30 cellular contexts compared by ENCODE assay signal in genomic region chr11:117915219-117915618, GRCh38. TPM values are rescaled to one million over a fixed set of nuclear protein-coding genes. Genes with fewer than 3 reads are reported as not detected.
DNase-seq lines count a peak whose midpoint lies in the region; ATAC-seq, FAIRE-seq and TF ChIP-seq lines count a peak whose summit lies in the region.
"Had no signal": no experiment of that assay in that cellular context is flagged by ENCODE, and none has a peak within 500 bp of the region (broad histone marks: within the 10 kb centered on the region; RNA-seq: fewer than 3 reads in every experiment).

No MANE protein-coding gene starts in this region.

- H4K91ac ChIP-seq in H9 (ENCODE audit: insufficient read length, low read depth, low read length) = no peak overlapping the region

- H3K36me3 Mint-ChIP-seq in CD14-positive monocyte (no peaks in the 10 kb centered on the region), H9 (ENCODE audit: insufficient read depth in 1 of 3, low read depth in 3 of 3) (no peaks in the 10 kb centered on the region)
- no peaks in the 10 kb centered on the region for H3K36me3 Mint-ChIP-seq in activated CD4-positive, alpha-beta memory T cell treated with anti-CD3 and anti-CD28 coated beads, Interleukin-2, amount 10 ng/mL, durations not matched to agents 7 days and 5 days (ENCODE audit: low read depth)
- peaks cover 4% of the 10 kb centered on the region for H3K36me3 Mint-ChIP-seq in effector memory CD8-positive, alpha-beta T cell (ENCODE audit: insufficient read depth)
- H3K36me3 Mint-ChIP-seq: activated CD4-positive, alpha-beta memory T cell treated with anti-CD3 and anti-CD28 coated beads for 36 hours; natural killer cell had no signal

- no peaks in the 10 kb centered on the region for H3K9me3 Mint-ChIP-seq in CD14-positive monocyte
- H3K9me3 Mint-ChIP-seq in H9 = no peaks in the 10 kb centered on the region
- no peaks in the 10 kb centered on the region for H3K9me3 Mint-ChIP-seq in activated CD4-positive, alpha-beta memory T cell treated with anti-CD3 and anti-CD28 coated beads, Interleukin-2, amount 10 ng/mL, durations not matched to agents 7 days and 5 days
- no peaks in the 10 kb centered on the region for H3K9me3 Mint-ChIP-seq in effector memory CD8-positive, alpha-beta T cell
- H3K9me3 Mint-ChIP-seq: activated B cell treated with CpG ODN at 0.5 μM for 24 hours; activated CD4-positive, alpha-beta memory T cell treated with anti-CD3 and anti-CD28 coated beads for 36 hours; activated naive CD8-positive, alpha-beta T cell treated with anti-CD3 and anti-CD28 coated beads, Interleukin-2, amount 50 U/mL, for 24 hours; natural killer cell; T-helper 2 cell treated with Interferon-gamma antibody and Interleukin-4, amounts not matched to agents 5 μg/mL and 100 μg/mL, for 36 hours had no signal

- no peak overlapping the region for H2BK120ac ChIP-seq in H9 (ENCODE audit: low read depth, low read length, poor library complexity, severe bottlenecking)

- no peak overlapping the region for H2BK20ac ChIP-seq in H9 (ENCODE audit: low read depth, low read length, poor library complexity, severe bottlenecking)

- POLR2A ChIA-PET in K562 (lab: Yijun Ruan, JAX) = interaction anchor here (1.2 kb wide), 1 partner anchor 16 kb away, joined by 4 read pairs; no protein-coding TSS in a partner anchor
- POLR2A ChIA-PET in activated CD4-positive, alpha-beta memory T cell treated with anti-CD3 and anti-CD28 coated beads, Interleukin-2, amount 10 ng/mL, durations not matched to agents 7 days and 5 days (lab: Charles Lee) = no interaction called here

- TF ChIP-seq CTCF in CD14-positive monocyte (IDR thresholded peaks at IDR 0.05) (no peak), H9 (conservative IDR thresholded peaks at IDR 0.05) (no peak), K562 (IDR thresholded peaks at IDR 0.05 in 2 of 3, conservative IDR thresholded peaks at IDR 0.05 in 1 of 3; ENCODE audit: insufficient read depth in 2 of 3, low read depth in 1 of 3, low read length in 3 of 3) (no peak)

- no peak overlapping the region for H3K14ac ChIP-seq in H9 (ENCODE audit: insufficient read depth, low read length)

- CTCF ChIA-PET in K562 (lab: Yijun Ruan, JAX; ENCODE audit: low intra/inter-chr PET ratio) = no interaction called here
- CTCF ChIA-PET in activated CD4-positive, alpha-beta memory T cell treated with anti-CD3 and anti-CD28 coated beads, Interleukin-2, amount 10 ng/mL, durations not matched to agents 7 days and 5 days (lab: Charles Lee) = interaction anchor here (0.6 to 1.8 kb wide), 2 partner anchors 25 to 31 kb away, joined by 3 to 7 read pairs; no protein-coding TSS in a partner anchor

- H3K9me3 ChIP-seq in H9 (ENCODE audit: control insufficient read depth, low read depth, low read length) (no peaks in the 10 kb centered on the region), K562 (replicated peaks; ENCODE audit: control insufficient read depth, insufficient read depth, low read depth, low read length) (no peaks in the 10 kb centered on the region)
- H3K9me3 ChIP-seq: BLaER1 treated with 17β-estradiol and CSF1 and Interleukin-3, amounts not matched to agents 10 nM and 100 nM; heart right ventricle; left lung; right atrium auricular region; tibial artery had no signal

- H2BK12ac ChIP-seq in H9 (ENCODE audit: insufficient read length, low read depth, low read length) = no peak overlapping the region

- H3K9ac ChIP-seq in H9 (ENCODE audit: extremely low read depth, insufficient read length, low read length) (no peak overlapping the region), K562 (ENCODE audit: insufficient read depth in 1 of 2, low read depth in 2 of 2, low read length in 2 of 2) (no peak overlapping the region)
- H3K9ac ChIP-seq: BLaER1 treated with 17β-estradiol and CSF1 and Interleukin-3, amounts not matched to agents 10 nM and 100 nM; KMS-11; parathyroid adenoma had no signal

- H3K27me3 Mint-ChIP-seq in CD14-positive monocyte (ENCODE audit: low read depth in 3 of 3) (peaks cover 1 to 8% (median 5%) of the 10 kb centered on the region in 3 donors), H9 (ENCODE audit: low read depth) (peaks cover 18% of the 10 kb centered on the region)
- H3K27me3 Mint-ChIP-seq in activated CD4-positive, alpha-beta memory T cell treated with anti-CD3 and anti-CD28 coated beads, Interleukin-2, amount 10 ng/mL, durations not matched to agents 7 days and 5 days = peaks cover 4% of the 10 kb centered on the region
- H3K27me3 Mint-ChIP-seq in effector memory CD8-positive, alpha-beta T cell = peaks cover 0 to 13% of the 10 kb centered on the region in 2 donors
- H3K27me3 Mint-ChIP-seq: activated CD4-positive, alpha-beta memory T cell treated with anti-CD3 and anti-CD28 coated beads for 36 hours; activated naive CD8-positive, alpha-beta T cell treated with anti-CD3 and anti-CD28 coated beads, Interleukin-2, amount 50 U/mL, for 24 hours had no signal

- H3K4ac ChIP-seq in H9 (ENCODE audit: low read depth, low read length) = no peak overlapping the region

- H3K23me2 ChIP-seq in H9 (ENCODE audit: insufficient read length, low read depth, low read length, poor library complexity, severe bottlenecking) = no peaks in the 10 kb centered on the region

- H3K4me1 ChIP-seq in H9 (ENCODE audit: insufficient read depth, low read length) = no peaks in the 10 kb centered on the region
- peaks cover 5 to 10% of the 10 kb centered on the region in 2 experiments; a peak in 4 of 5 replicates for H3K4me1 ChIP-seq in K562 (replicated peaks in 1 of 2; ENCODE audit: control insufficient read depth in 2 of 2, insufficient read depth in 2 of 2, low read length in 2 of 2)
- H3K4me1 ChIP-seq: heart right ventricle, left lung, parathyroid adenoma, right atrium auricular region, tibial artery had no signal

- H3K4me3 ChIP-seq in K562 = no peak overlapping the region
- H3K4me3 ChIP-seq: BLaER1 treated with 17β-estradiol and CSF1 and Interleukin-3, amounts not matched to agents 10 nM and 100 nM; heart right ventricle; left lung; right atrium auricular region; tibial artery had no signal

- ATAC-seq in K562 (peak; percentile 10; the same call in 1 of the 3 replicates), SK-N-SH treated with all-trans-retinoic acid at 6 μM for 48 hours (no peak)
- no peak for ATAC-seq in effector memory CD8-positive, alpha-beta T cell (replicated peaks)
- ATAC-seq: activated naive CD8-positive, alpha-beta T cell treated with anti-CD3 and anti-CD28 coated beads, Interleukin-2, amount 50 U/mL, for 24 hours; left lung; natural killer cell; stimulated activated naive CD8-positive, alpha-beta T cell treated with anti-CD3 and anti-CD28 coated beads, Interleukin-15, Interleukin-2, amounts not matched to agents 100 U/mL and 50 U/mL, for 24 hours had no signal

- no peak for TF ChIP-seq EP300 in K562 (IDR thresholded peaks at IDR 0.05; ENCODE audit: low read length)

- H4K20me1 ChIP-seq in H9 (ENCODE audit: control insufficient read depth, insufficient read depth, insufficient read length) (no peaks in the 10 kb centered on the region), K562 (replicated peaks; ENCODE audit: control insufficient read depth, insufficient read depth, low read length) (0 out of 2 replicates have a peak, but pooled peaks cover 6% of the 10 kb centered on the region)

- H3K4me2 ChIP-seq in H9 (ENCODE audit: insufficient read depth, insufficient read length, low read length) = no peak overlapping the region
- no peak overlapping the region for H3K4me2 ChIP-seq in K562 (ENCODE audit: insufficient read depth, low read length)
- H3K4me2 ChIP-seq: KMS-11 had no signal

- intact Hi-C loops in CD14-positive monocyte (cut with micrococcal nuclease) = no loop called here
- intact Hi-C loops in K562 (cut with micrococcal nuclease) = no loop called here

- H3K27me3 ChIP-seq in H9 (ENCODE audit: insufficient read depth, low read length) (no peaks in the 10 kb centered on the region), K562 (ENCODE audit: control insufficient read depth in 2 of 2, insufficient read depth in 2 of 2, low read length in 2 of 2) (peaks cover 22 to 62% of the 10 kb centered on the region in 2 experiments; a peak in 4 of 5 replicates)
- H3K27me3 ChIP-seq: BLaER1 treated with 17β-estradiol and CSF1 and Interleukin-3, amounts not matched to agents 10 nM and 100 nM; left lung; right atrium auricular region had no signal

- H3K4me3 Mint-ChIP-seq in CD14-positive monocyte (no peak overlapping the region), H9 (no peak overlapping the region)
- no peak overlapping the region for H3K4me3 Mint-ChIP-seq in activated CD4-positive, alpha-beta memory T cell treated with anti-CD3 and anti-CD28 coated beads, Interleukin-2, amount 10 ng/mL, durations not matched to agents 7 days and 5 days
- no peak overlapping the region for H3K4me3 Mint-ChIP-seq in effector memory CD8-positive, alpha-beta T cell
- H3K4me3 Mint-ChIP-seq: activated B cell treated with CpG ODN at 0.5 μM for 24 hours; activated CD4-positive, alpha-beta memory T cell treated with anti-CD3 and anti-CD28 coated beads for 36 hours; activated naive CD8-positive, alpha-beta T cell treated with anti-CD3 and anti-CD28 coated beads, Interleukin-2, amount 50 U/mL, for 24 hours; natural killer cell; T-helper 2 cell treated with Interferon-gamma antibody and Interleukin-4, amounts not matched to agents 5 μg/mL and 100 μg/mL, for 36 hours had no signal

- H4K5ac ChIP-seq in H9 (ENCODE audit: insufficient read length, low read depth, low read length) = no peak overlapping the region

- FAIRE-seq in K562 (lab: Jason Lieb, UNC) = no peak

- in situ Hi-C loops in K562 (cut with MboI) = no loop called here

- H3K4me1 Mint-ChIP-seq in CD14-positive monocyte (peaks cover 15% of the 10 kb centered on the region), H9 (peaks cover 0 to 9% of the 10 kb centered on the region in 2 experiments)
- H3K4me1 Mint-ChIP-seq in activated CD4-positive, alpha-beta memory T cell treated with anti-CD3 and anti-CD28 coated beads, Interleukin-2, amount 10 ng/mL, durations not matched to agents 7 days and 5 days = peaks cover 9% of the 10 kb centered on the region
- H3K4me1 Mint-ChIP-seq in effector memory CD8-positive, alpha-beta T cell (ENCODE audit: low read depth in 2 of 2) = peaks cover 0 to 8% of the 10 kb centered on the region in 2 donors

- H2AFZ ChIP-seq in H9 (ENCODE audit: low read length) (no peak overlapping the region), K562 (ENCODE audit: low read depth, low read length) (no peak overlapping the region)
- H2AFZ ChIP-seq: parathyroid adenoma had no signal

- no CpG with 5 or more reads among the region's 8 CpGs for WGBS in H9 (ENCODE audit: extremely low coverage, insufficient read length, low lambda C conversion rate)
- WGBS in K562 (ENCODE audit: insufficient coverage, low coverage, missing lambda C conversion rate) = 3% methylated on average over 8 of the region's 8 CpGs

- H3K27ac ChIP-seq in H9 (ENCODE audit: insufficient read length, low read depth, low read length) = no peak overlapping the region
- H3K27ac ChIP-seq in K562 (ENCODE audit: extremely low read depth, low read depth, low read length) = no peak overlapping the region
- H3K27ac ChIP-seq: BLaER1 treated with 17β-estradiol and CSF1 and Interleukin-3, amounts not matched to agents 10 nM and 100 nM; heart right ventricle; KMS-11; left lung; parathyroid adenoma; right atrium auricular region; RWPE1; tibial artery had no signal

- no peak overlapping the region for H4K8ac ChIP-seq in H9 (replicated peaks; ENCODE audit: insufficient read length, low read depth, low read length)

- no peak overlapping the region for H3K23ac ChIP-seq in H9 (ENCODE audit: insufficient read length, low read depth, low read length)

- H3K79me2 ChIP-seq in H9 (ENCODE audit: insufficient read depth, low read length) (no peaks in the 10 kb centered on the region), K562 (ENCODE audit: control insufficient read depth, insufficient read depth, low read length) (no peaks in the 10 kb centered on the region)
- H3K79me2 ChIP-seq: parathyroid adenoma had no signal

- no TSS peak for BruUV-seq in K562 (replicated peaks; lab: Mats Ljungman, UMichigan)

- H3K27ac Mint-ChIP-seq in CD14-positive monocyte = peak overlapping the region in 1 of 7 donors; percentile 4
- H3K27ac Mint-ChIP-seq in H9 = no peak overlapping the region
- H3K27ac Mint-ChIP-seq in activated CD4-positive, alpha-beta memory T cell treated with anti-CD3 and anti-CD28 coated beads, Interleukin-2, amount 10 ng/mL, durations not matched to agents 7 days and 5 days = no peak overlapping the region
- no peak overlapping the region for H3K27ac Mint-ChIP-seq in effector memory CD8-positive, alpha-beta T cell
- H3K27ac Mint-ChIP-seq: activated B cell treated with CpG ODN at 0.5 μM for 24 hours; activated CD4-positive, alpha-beta memory T cell treated with anti-CD3 and anti-CD28 coated beads for 36 hours; activated naive CD8-positive, alpha-beta T cell treated with anti-CD3 and anti-CD28 coated beads, Interleukin-2, amount 50 U/mL, for 24 hours; T-helper 2 cell treated with Interferon-gamma antibody and Interleukin-4, amounts not matched to agents 5 μg/mL and 100 μg/mL, for 36 hours had no signal

- peak; percentile 43 for DNase-seq in CD14-positive monocyte (ENCODE audit: low spot score)
- DNase-seq in H9 = peak; percentile 36
- DNase-seq in K562 (ENCODE audit: extremely low read depth in 1 of 4, low spot score in 3 of 4) = no peak
- DNase-seq in mesenteric fat pad (ENCODE audit: low spot score) = peak; percentile 74
- DNase-seq in activated CD4-positive, alpha-beta memory T cell treated with anti-CD3 and anti-CD28 coated beads, Interleukin-2, amount 10 ng/mL, durations not matched to agents 7 days and 5 days = no peak
- DNase-seq in NCI-H345 (lab: John Stamatoyannopoulos, UW) = no peak
- no peak for DNase-seq in effector memory CD8-positive, alpha-beta T cell
- DNase-seq: ACHN; activated B cell treated with CpG ODN at 0.5 μM for 24 hours; activated CD4-positive, alpha-beta memory T cell treated with anti-CD3 and anti-CD28 coated beads for 36 hours; activated gamma-delta T cell treated with Interleukin-2 at 50 U/mL for 16 hours; activated naive CD8-positive, alpha-beta T cell treated with anti-CD3 and anti-CD28 coated beads, Interleukin-2, amount 50 U/mL, for 24 hours; effector CD4-positive, alpha-beta T cell; foreskin fibroblast; GOT3; heart right ventricle; natural killer cell; NCI-H146; NCI-H2171 treated with DMSO at 0.1 percent for 48 hours; NCI-H526; stimulated activated naive CD8-positive, alpha-beta T cell treated with anti-CD3 and anti-CD28 coated beads, Interleukin-15, Interleukin-2, amounts not matched to agents 100 U/mL and 50 U/mL, for 24 hours had no signal

- no peaks in the 10 kb centered on the region for H3K9me1 ChIP-seq in K562 (ENCODE audit: control insufficient read depth, insufficient read depth, low read length)

- no peaks in the 10 kb centered on the region for H3K79me1 ChIP-seq in H9 (ENCODE audit: insufficient read depth, low read depth, low read length, poor library complexity, severe bottlenecking)

- no peak for TF ChIP-seq POLR2A in K562 (conservative IDR thresholded peaks at IDR 0.05)

- H3K18ac ChIP-seq in H9 (ENCODE audit: insufficient read length, low read depth, low read length) = no peak overlapping the region

- H3K36me3 ChIP-seq in K562 (ENCODE audit: control insufficient read depth, insufficient read depth, low read length) = no peaks in the 10 kb centered on the region
- H3K36me3 ChIP-seq: BLaER1 treated with 17β-estradiol and CSF1 and Interleukin-3, amounts not matched to agents 10 nM and 100 nM; heart right ventricle; left lung; right atrium auricular region had no signal

- H2BK15ac ChIP-seq in H9 (ENCODE audit: low read depth, low read length) = no peak overlapping the region

- H2AK5ac ChIP-seq in H9 (ENCODE audit: insufficient read length, low read length) = no peak overlapping the region

- H2BK5ac ChIP-seq in H9 (ENCODE audit: insufficient read length, low read length) = no peak overlapping the region

- H3T11ph ChIP-seq in H9 (ENCODE audit: low read length) = no peak overlapping the region

- H3K56ac ChIP-seq in H9 (ENCODE audit: insufficient read length, low read depth, low read length) = no peak overlapping the region

- no peak for TF ChIP-seq RAD21 in K562 (CRISPR knock-in tag; conservative IDR thresholded peaks at IDR 0.05 in 1 of 2, IDR thresholded peaks at IDR 0.05 in 1 of 2)

RNA-seq across cellular contexts. Expression of gene TMPRSS13, which starts 14.0 kb away (rescaled TPM):
- under 1 TPM; 0.17 to 0.37 TPM for polyA plus RNA-seq in CD14-positive monocyte
- total RNA-seq in H9 (2021) = 0.35 and 0.50 TPM in 2 replicates
- 1.1 TPM in 2 replicates for total RNA-seq in K562 (2011; cell fraction: chromatin; rRNA removed; ENCODE audit: low replicate concordance)
- total RNA-seq in K562 (2011; cell fraction: nucleolus; rRNA removed) = 0.33 and 0.66 TPM in 2 replicates
- 0.46 and 0.59 TPM in 2 replicates for total RNA-seq in K562 (2011; cell fraction: nucleoplasm; rRNA removed)
- 0.08 and 0.27 TPM in 2 replicates for total RNA-seq in K562 (2014; rRNA removed)
- total RNA-seq in K562 (2014; rRNA removed; fragmentation: Illumina TruSeq; extraction: Trizol) = 0.15 TPM in 1 of 2 replicates, not detected in the other
- 0.14 and 0.19 TPM in 2 replicates for total RNA-seq in K562 (2015; rRNA removed; fragmentation: Illumina TruSeq; extraction: Trizol)
- total RNA-seq in K562 (2021) = 0.29 and 0.34 TPM in 2 replicates
- 0.25 and 0.37 TPM in 2 replicates for polyA plus RNA-seq in K562 (2011; rRNA removed)
- polyA plus RNA-seq in K562 (2011; cell fraction: cytosol; rRNA removed) = 0.24 and 0.46 TPM in 2 replicates
- 1.2 and 1.7 TPM in 2 replicates for polyA plus RNA-seq in K562 (2011; cell fraction: nucleus; rRNA removed)
- 0.29 and 0.48 TPM in 2 replicates for polyA plus RNA-seq in K562 (2012)
- 0.13 and 0.24 TPM in 2 replicates for polyA plus RNA-seq in K562 (2014; fragmentation: Illumina TruSeq; extraction: Trizol)
- under 1 TPM; 0.11 to 0.13 TPM for polyA plus RNA-seq in K562 (2014; fragmentation: Nextera tagmentation; extraction: Ambion mirVana)
- polyA plus RNA-seq in K562 (2014; rRNA removed) = 0.23 and 0.25 TPM in 2 replicates
- polyA minus RNA-seq in K562 (2011; rRNA and poly(A)+ RNA removed) = 0.21 TPM in 2 replicates
- polyA minus RNA-seq in K562 (2011; cell fraction: cytosol; rRNA and poly(A)+ RNA removed) = 0.48 TPM in 1 of 2 replicates, not detected in the other
- 0.40 and 0.44 TPM in 2 replicates for polyA minus RNA-seq in K562 (2011; cell fraction: nucleus; rRNA and poly(A)+ RNA removed)
- total RNA-seq in mesenteric fat pad = 0.39 TPM
- 1 to 10 TPM; 1.9 to 2.2 TPM for total RNA-seq in activated CD4-positive, alpha-beta memory T cell treated with anti-CD3 and anti-CD28 coated beads, Interleukin-2, amount 10 ng/mL, durations not matched to agents 7 days and 5 days
- total RNA-seq: right atrium auricular region had no signal

RNA-seq across cellular contexts. Expression of gene FXYD6, which starts 38.8 kb away (rescaled TPM):
- polyA plus RNA-seq in CD14-positive monocyte (10 to 100 TPM; 36.4 to 44.1 TPM), K562 (2011; rRNA removed) (not detected in 2 replicates), K562 (2014; fragmentation: Illumina TruSeq; extraction: Trizol) (not detected in 2 replicates), K562 (2014; fragmentation: Nextera tagmentation; extraction: Ambion mirVana) (not detected), K562 (2014; rRNA removed) (0.07 TPM in 1 of 2 replicates, not detected in the other)
- total RNA-seq in H9 (2021) (16.3 and 18.3 TPM in 2 replicates), K562 (2014; rRNA removed) (not detected in 2 replicates), K562 (2014; rRNA removed; fragmentation: Illumina TruSeq; extraction: Trizol) (not detected in 2 replicates), K562 (2015; rRNA removed; fragmentation: Illumina TruSeq; extraction: Trizol) (not detected in 2 replicates), K562 (2021) (0.27 and 0.35 TPM in 2 replicates), mesenteric fat pad (21.5 TPM)
- total RNA-seq in K562 (2011; cell fraction: chromatin; rRNA removed; ENCODE audit: low replicate concordance) = not detected in 2 replicates
- not detected in 2 replicates for total RNA-seq in K562 (2011; cell fraction: nucleolus; rRNA removed)
- total RNA-seq in K562 (2011; cell fraction: nucleoplasm; rRNA removed) = not detected in 2 replicates
- 0.06 TPM in 1 of 2 replicates, not detected in the other for polyA plus RNA-seq in K562 (2011; cell fraction: cytosol; rRNA removed)
- 0.11 TPM in 1 of 2 replicates, not detected in the other for polyA plus RNA-seq in K562 (2011; cell fraction: nucleus; rRNA removed)
- 0.07 and 0.14 TPM in 2 replicates for polyA plus RNA-seq in K562 (2012)
- 0.18 TPM in 1 of 2 replicates, not detected in the other for polyA minus RNA-seq in K562 (2011; rRNA and poly(A)+ RNA removed)
- polyA minus RNA-seq in K562 (2011; cell fraction: cytosol; rRNA and poly(A)+ RNA removed) = not detected in 2 replicates
- not detected in 2 replicates for polyA minus RNA-seq in K562 (2011; cell fraction: nucleus; rRNA and poly(A)+ RNA removed)
- total RNA-seq in activated CD4-positive, alpha-beta memory T cell treated with anti-CD3 and anti-CD28 coated beads, Interleukin-2, amount 10 ng/mL, durations not matched to agents 7 days and 5 days = not detected
- total RNA-seq: activated B cell treated with CpG ODN at 0.5 μM for 24 hours had no signal

Comparison
In these comparisons a context has a peak if more than half of its experiments do, and no peak if none do; other contexts are left out.
1. DNase-seq: peak in CD14-positive monocyte (single experiment), H9 (single experiment) and mesenteric fat pad (single experiment); none in K562 (0 of 4), activated CD4-positive, alpha-beta memory T cell treated with anti-CD3 and anti-CD28 coated beads, Interleukin-2, amount 10 ng/mL, durations not matched to agents 7 days and 5 days (single experiment), NCI-H345 (single experiment) and effector memory CD8-positive, alpha-beta T cell (0 of 3).
2. RNA of gene FXYD6, which starts 38.8 kb away (total RNA-seq): 21.5 TPM in mesenteric fat pad (single experiment) and 16.3 to 18.3 TPM in H9; not detected in activated CD4-positive, alpha-beta memory T cell treated with anti-CD3 and anti-CD28 coated beads, Interleukin-2, amount 10 ng/mL, durations not matched to agents 7 days and 5 days and 0.27 to 0.35 TPM in K562; every median in the first group is over 10 times any median in the second.